Comparison of ENCODE assay signal across 29 cellular contexts in the genomic region with DNA sequence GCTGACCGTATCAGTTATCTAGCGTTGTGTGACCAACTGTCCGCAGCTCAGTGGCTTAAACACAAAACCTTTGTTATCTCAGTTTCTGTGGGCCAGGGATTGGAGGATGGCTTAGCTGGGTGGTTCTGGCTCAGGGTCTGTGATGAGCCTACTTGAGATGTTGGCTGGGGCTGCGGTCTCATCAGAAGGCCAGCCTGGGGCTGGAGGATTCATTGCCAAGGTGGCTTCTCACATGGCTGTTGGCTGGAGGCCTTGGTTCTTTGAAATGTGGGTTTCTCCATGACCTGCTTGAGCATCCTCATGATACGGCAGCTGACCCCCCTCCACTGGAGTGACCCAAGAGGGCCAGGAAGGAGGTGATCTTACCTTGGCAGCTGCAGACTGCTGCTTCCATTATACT.
"Had no signal": no experiment of that assay in that cellular context is flagged by ENCODE, and none has a peak within 500 bp of the region (broad histone marks: within the 10 kb centered on the region; RNA-seq: fewer than 3 reads in every experiment).

No MANE protein-coding gene starts in this region.

- H3K27me3 ChIP-seq: adrenal gland, body of pancreas, dorsolateral prefrontal cortex, gastroesophageal sphincter, heart left ventricle, neural progenitor cell, tibial nerve had no signal

- H3K27ac ChIP-seq: body of pancreas, coronary artery, dorsolateral prefrontal cortex, gastroesophageal sphincter, lower lobe of right lung, neural progenitor cell, parathyroid adenoma, tibial nerve had no signal

- H3K27ac Mint-ChIP-seq: activated B cell treated with CpG ODN at 0.5 μM for 24 hours; activated CD8-positive, alpha-beta memory T cell treated with anti-CD3 and anti-CD28 coated beads, Interleukin-2, amount 10 ng/mL, durations not matched to agents 7 days and 5 days; activated CD8-positive, alpha-beta T cell treated with anti-CD3 and anti-CD28 coated beads, Interleukin-2, amount 10 ng/mL, durations not matched to agents 7 days and 5 days; activated T-helper 2 cell treated with anti-CD3 and anti-CD28 coated beads, Interferon-gamma antibody, Interleukin-2, Interleukin-4, amounts not matched to agents 10 μg/mL and 5 μg/mL and 100 μg/mL, durations not matched to agents 14 hours and 24 hours and 36 hours; neural progenitor cell had no signal

- H3K36me3 ChIP-seq: adrenal gland, neural progenitor cell had no signal

- ATAC-seq: activated CD8-positive, alpha-beta memory T cell treated with anti-CD3 and anti-CD28 coated beads, Interleukin-2, amount 10 ng/mL, durations not matched to agents 7 days and 5 days; activated CD8-positive, alpha-beta T cell treated with anti-CD3 and anti-CD28 coated beads, Interleukin-2, amount 10 ng/mL, durations not matched to agents 7 days and 5 days; activated naive CD4-positive, alpha-beta T cell treated with anti-CD3 and anti-CD28 coated beads, Interleukin-2, amount 50 U/mL, for 72 hours; body of pancreas; gastroesophageal sphincter; left lobe of liver; lower lobe of right lung; naive thymus-derived CD8-positive, alpha-beta T cell had no signal

- H3K4me3 Mint-ChIP-seq: activated B cell treated with CpG ODN at 0.5 μM for 24 hours; activated CD8-positive, alpha-beta memory T cell treated with anti-CD3 and anti-CD28 coated beads, Interleukin-2, amount 10 ng/mL, durations not matched to agents 7 days and 5 days; activated CD8-positive, alpha-beta T cell treated with anti-CD3 and anti-CD28 coated beads, Interleukin-2, amount 10 ng/mL, durations not matched to agents 7 days and 5 days; neural progenitor cell had no signal

- H3K27me3 Mint-ChIP-seq: activated B cell treated with CpG ODN at 0.5 μM for 24 hours; activated CD8-positive, alpha-beta memory T cell treated with anti-CD3 and anti-CD28 coated beads, Interleukin-2, amount 10 ng/mL, durations not matched to agents 7 days and 5 days; naive thymus-derived CD8-positive, alpha-beta T cell had no signal

- DNase-seq: activated B cell treated with CpG ODN at 0.5 μM for 24 hours; activated CD4-positive, alpha-beta T cell treated with anti-CD3 and anti-CD28 coated beads, Interleukin-2, amount 50 U/mL, for 1 hour; activated CD8-positive, alpha-beta memory T cell treated with anti-CD3 and anti-CD28 coated beads, Interleukin-2, amount 10 ng/mL, durations not matched to agents 7 days and 5 days; activated CD8-positive, alpha-beta T cell treated with anti-CD3 and anti-CD28 coated beads, Interleukin-2, amount 10 ng/mL, durations not matched to agents 7 days and 5 days; activated T-cell treated with anti-CD3 and anti-CD28 coated beads, Interleukin-2, amount 50 U/mL, for 48 hours; aorta; body of pancreas; dorsolateral prefrontal cortex; effector memory CD4-positive, alpha-beta T cell; kidney glomerular epithelial cell; lower lobe of right lung; mesenchymal stem cell; naive thymus-derived CD8-positive, alpha-beta T cell; occipital lobe; psoas muscle; stimulated activated CD4-positive, alpha-beta T cell treated with anti-CD3 and anti-CD28 coated beads, Interleukin-15, amount 100 ng/mL, for 24 hours; stimulated activated CD4-positive, alpha-beta T cell treated with anti-CD3 and anti-CD28 coated beads, Interleukin-2, amount 100 ng/mL, for 24 hours; stimulated activated naive CD4-positive, alpha-beta T cell treated with Interleukin-2 at 50 U/mL for 16 hours; T-helper 2 cell had no signal

- H3K4me3 ChIP-seq: adrenal gland, body of pancreas, coronary artery, dorsolateral prefrontal cortex, gastroesophageal sphincter, heart left ventricle, lower lobe of right lung, neural progenitor cell, psoas muscle, tibial nerve had no signal

- H3K9me3 ChIP-seq: adrenal gland, body of pancreas, lower lobe of right lung, psoas muscle had no signal
